In the genomic region with DNA sequence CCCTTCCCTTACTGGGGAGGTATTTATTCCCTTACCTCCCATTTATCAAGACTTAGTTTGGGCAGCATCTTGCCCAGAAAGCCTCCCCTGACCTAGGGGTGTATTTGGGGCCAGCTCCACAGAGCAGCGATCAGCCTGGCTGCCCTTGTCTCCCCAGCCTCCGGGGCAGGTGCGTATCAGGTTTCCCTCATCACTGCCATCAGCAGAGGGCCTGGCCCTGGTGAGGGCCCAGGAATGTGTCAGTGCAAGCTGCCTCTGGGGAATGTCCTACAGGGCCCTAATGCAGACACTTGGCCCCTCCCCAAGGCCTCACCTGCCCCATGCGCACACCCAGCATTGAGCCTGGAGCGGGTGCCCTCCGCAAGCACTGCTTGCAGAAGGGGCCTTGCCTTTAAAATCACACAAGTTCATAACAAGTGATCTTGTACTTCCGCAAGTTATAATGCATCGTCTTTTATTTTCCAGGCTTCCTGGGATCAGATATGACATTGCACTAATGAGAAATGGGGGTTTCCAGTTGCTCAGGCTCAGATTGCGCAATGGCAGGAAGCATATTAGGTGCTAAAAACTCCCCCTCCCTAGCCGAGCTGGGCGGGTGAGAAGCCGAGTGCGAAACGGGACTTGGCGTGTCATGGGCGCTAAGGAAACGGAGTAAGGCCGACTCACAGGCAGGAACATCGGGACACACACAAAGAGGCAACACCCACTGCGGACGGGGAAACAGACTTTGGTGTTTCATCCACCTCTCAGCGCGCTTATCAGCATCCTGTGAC, we compare ENCODE assay signal across 11 cellular contexts. TPM values are rescaled to one million over a fixed set of nuclear protein-coding genes. Genes with fewer than 3 reads are reported as not detected.
DNase-seq lines count a peak whose midpoint lies in the region; ATAC-seq, FAIRE-seq and TF ChIP-seq lines count a peak whose summit lies in the region.
"Had no signal": no experiment of that assay in that cellular context is flagged by ENCODE, and none has a peak within 500 bp of the region (broad histone marks: within the 10 kb centered on the region; RNA-seq: fewer than 3 reads in every experiment).

No MANE protein-coding gene starts in this region.

- DNase-seq in stimulated activated naive CD8-positive, alpha-beta T cell treated with anti-CD3 and anti-CD28 coated beads, Interleukin-15, Interleukin-2, amounts not matched to agents 100 U/mL and 50 U/mL, for 24 hours = no peak
- DNase-seq in bronchial epithelial cell (ENCODE audit: low read depth) = peak; percentile 95
- DNase-seq in lower lobe of right lung = no peak
- DNase-seq in GM19240 (ENCODE audit: insufficient read length, low spot score) = no peak
- no peak for DNase-seq in DMS53 treated with DMSO at 0.1 percent for 48 hours (lab: John Stamatoyannopoulos, UW; ENCODE audit: unreplicated experiment)

- H3K27me3 ChIP-seq in bronchial epithelial cell (ENCODE audit: control insufficient read depth, insufficient read depth, low read length) = no peaks in the 10 kb centered on the region
- no peaks in the 10 kb centered on the region for H3K27me3 ChIP-seq in lower lobe of right lung (ENCODE audit: low read depth)

- no peak overlapping the region for H3K4me3 Mint-ChIP-seq in stimulated activated naive CD8-positive, alpha-beta T cell treated with anti-CD3 and anti-CD28 coated beads, Interleukin-15, Interleukin-2, amounts not matched to agents 100 ng/mL and 50 ng/mL, for 24 hours
- H3K4me3 Mint-ChIP-seq: activated naive CD8-positive, alpha-beta T cell had no signal

- H3K36me3 ChIP-seq in bronchial epithelial cell (ENCODE audit: control insufficient read depth, insufficient read depth, low read length) (no peaks in the 10 kb centered on the region), lower lobe of right lung (no peaks in the 10 kb centered on the region)

- H3K27ac ChIP-seq in lower lobe of right lung = peak overlapping the region; percentile 61

- ATAC-seq in stimulated activated naive CD8-positive, alpha-beta T cell treated with anti-CD3 and anti-CD28 coated beads, Interleukin-15, Interleukin-2, amounts not matched to agents 100 U/mL and 50 U/mL, for 24 hours = no peak
- peak; percentile 44 to 54 for ATAC-seq in lower lobe of right lung
- no peak for ATAC-seq in HG03196 (IDR thresholded peaks at IDR 0.05; ENCODE audit: unreplicated experiment)
- ATAC-seq in HG02852 (IDR thresholded peaks at IDR 0.05; ENCODE audit: unreplicated experiment) = no peak
- ATAC-seq: left colon had no signal

- no peaks in the 10 kb centered on the region for H3K9me3 Mint-ChIP-seq in stimulated activated naive CD8-positive, alpha-beta T cell treated with anti-CD3 and anti-CD28 coated beads, Interleukin-15, Interleukin-2, amounts not matched to agents 100 ng/mL and 50 ng/mL, for 24 hours

- intact Hi-C loops in lower lobe of right lung (cut with DNase I) = no loop called here

- no peak overlapping the region for H3K4me3 ChIP-seq in bronchial epithelial cell (ENCODE audit: low read depth, low read length)
- H3K4me3 ChIP-seq in lower lobe of right lung = no peak overlapping the region

- TF ChIP-seq CTCF in bronchial epithelial cell (IDR thresholded peaks at IDR 0.05; ENCODE audit: insufficient read depth, low read length, severe bottlenecking) = no peak
- TF ChIP-seq CTCF in lower lobe of right lung (IDR thresholded peaks at IDR 0.05) = no peak

- peak; percentile 97 for FAIRE-seq in bronchial epithelial cell (lab: Jason Lieb, UNC)
- FAIRE-seq: D721Med had no signal

- H3K4me1 ChIP-seq in lower lobe of right lung = peaks cover 49% of the 10 kb centered on the region

- no peaks in the 10 kb centered on the region for H3K9me3 ChIP-seq in lower lobe of right lung

- H3K27me3 Mint-ChIP-seq in stimulated activated naive CD8-positive, alpha-beta T cell treated with anti-CD3 and anti-CD28 coated beads, Interleukin-15, Interleukin-2, amounts not matched to agents 100 ng/mL and 50 ng/mL, for 24 hours = peaks cover 9% of the 10 kb centered on the region
- H3K27me3 Mint-ChIP-seq: activated naive CD8-positive, alpha-beta T cell had no signal

- peaks cover 74% of the 10 kb centered on the region for H3K4me1 Mint-ChIP-seq in stimulated activated naive CD8-positive, alpha-beta T cell treated with anti-CD3 and anti-CD28 coated beads, Interleukin-15, Interleukin-2, amounts not matched to agents 100 ng/mL and 50 ng/mL, for 24 hours (ENCODE audit: low read depth)

- H3K36me3 Mint-ChIP-seq in stimulated activated naive CD8-positive, alpha-beta T cell treated with anti-CD3 and anti-CD28 coated beads, Interleukin-15, Interleukin-2, amounts not matched to agents 100 ng/mL and 50 ng/mL, for 24 hours (ENCODE audit: low read depth) = peaks cover 4% of the 10 kb centered on the region
- H3K36me3 Mint-ChIP-seq: activated naive CD8-positive, alpha-beta T cell had no signal

- peak overlapping the region; percentile 52 for H3K27ac Mint-ChIP-seq in stimulated activated naive CD8-positive, alpha-beta T cell treated with anti-CD3 and anti-CD28 coated beads, Interleukin-15, Interleukin-2, amounts not matched to agents 100 ng/mL and 50 ng/mL, for 24 hours
- H3K27ac Mint-ChIP-seq: activated naive CD8-positive, alpha-beta T cell had no signal

RNA-seq across cellular contexts. Expression of a gene that starts 25.4 kb away (rescaled TPM):
- total RNA-seq in bronchial epithelial cell (6.8 and 16.1 TPM in 2 replicates), lower lobe of right lung (21.0 TPM)

Comparison
In these comparisons a context has a peak if more than half of its experiments do, and no peak if none do; other contexts are left out.
1. ATAC-seq: peak in lower lobe of right lung (2 of 2); none in stimulated activated naive CD8-positive, alpha-beta T cell treated with anti-CD3 and anti-CD28 coated beads, Interleukin-15, Interleukin-2, amounts not matched to agents 100 U/mL and 50 U/mL, for 24 hours (single experiment), HG03196 (single experiment) and HG02852 (single experiment).